Comparison of ENCODE assay signal across 20 cellular contexts in genomic region chr14:67918838-67919237, GRCh38.
DNase-seq lines count a peak whose midpoint lies in the region; ATAC-seq and TF ChIP-seq lines count a peak whose summit lies in the region.
"Had no signal": no experiment of that assay in that cellular context is flagged by ENCODE, and none has a peak within 500 bp of the region (broad histone marks: within the 10 kb centered on the region; RNA-seq: fewer than 3 reads in every experiment).

No MANE protein-coding gene starts in this region.

- H3K79me1 ChIP-seq in trophoblast cell (ENCODE audit: low read length), result peaks cover 21% of the 10 kb centered on the region

- no peak overlapping the region for H4K91ac ChIP-seq in trophoblast cell (ENCODE audit: low read depth, low read length)

- peak overlapping the region; percentile 48 for H4K8ac ChIP-seq in trophoblast cell (ENCODE audit: low read depth, low read length)

- TF ChIP-seq EP300 in SK-N-SH (IDR thresholded peaks at IDR 0.05; ENCODE audit: borderline replicate concordance in 1 of 2, low read depth in 1 of 2, low read length in 1 of 2), result no peak

- no peak overlapping the region for H2BK5ac ChIP-seq in trophoblast cell (ENCODE audit: low read depth, low read length, poor library complexity)

- H3K79me2 ChIP-seq in SK-N-SH (ENCODE audit: insufficient read depth) (no peaks in the 10 kb centered on the region), hepatocyte (no peaks in the 10 kb centered on the region), trophoblast cell (ENCODE audit: control insufficient read depth, insufficient read depth, low read length, poor library complexity) (peaks cover 2% of the 10 kb centered on the region)

- H3K4me3 ChIP-seq in SK-N-SH (ENCODE audit: low read depth in 2 of 2, low read length in 1 of 2) (no peak overlapping the region; a peak in 1 of 4 replicates), hepatocyte (no peak overlapping the region), trophoblast cell (ENCODE audit: low read depth, low read length) (no peak overlapping the region)
- H3K4me3 ChIP-seq: BLaER1 treated with 17β-estradiol and CSF1 and Interleukin-3, amounts not matched to agents 10 nM and 100 nM; MG63 had no signal

- H3K9ac ChIP-seq in SK-N-SH, result peak overlapping the region; percentile 36; the same call in 1 of the 2 replicates
- no peak overlapping the region for H3K9ac ChIP-seq in trophoblast cell (ENCODE audit: low read length)
- H3K9ac ChIP-seq: BLaER1 treated with 17β-estradiol and CSF1 and Interleukin-3, amounts not matched to agents 10 nM and 100 nM had no signal

- H3K27ac Mint-ChIP-seq in activated T-helper 1 cell treated with anti-CD3 and anti-CD28 coated beads, Interleukin-12 subunit alpha, Interleukin-12 subunit beta, Interleukin-2, Interleukin-4 antibody, amounts not matched to agents 30 ng/mL and 10 ng/mL and 1 ng/mL, durations not matched to agents 14 hours and 24 hours and 36 hours, result no peak overlapping the region
- H3K27ac Mint-ChIP-seq: CD4-positive, alpha-beta memory T cell had no signal

- H3K4me1 Mint-ChIP-seq in activated T-helper 1 cell treated with anti-CD3 and anti-CD28 coated beads, Interleukin-12 subunit alpha, Interleukin-12 subunit beta, Interleukin-2, Interleukin-4 antibody, amounts not matched to agents 30 ng/mL and 10 ng/mL and 1 ng/mL, durations not matched to agents 14 hours and 24 hours and 36 hours (ENCODE audit: low read depth), result no peaks in the 10 kb centered on the region
- H3K4me1 Mint-ChIP-seq: CD4-positive, alpha-beta memory T cell had no signal

- H2AFZ ChIP-seq in SK-N-SH (ENCODE audit: low read depth) (peak overlapping the region; percentile 75), hepatocyte (peak overlapping the region; percentile 24), trophoblast cell (ENCODE audit: insufficient read depth, low read length, poor library complexity) (no peak overlapping the region)

- CTCF ChIA-PET in SK-N-SH (lab: Yijun Ruan, JAX), result interaction anchor here (1.9 kb wide), 1 partner anchor 24 kb away, joined by 6 read pairs; no protein-coding TSS in a partner anchor

- H3K4ac ChIP-seq in trophoblast cell (ENCODE audit: low read depth, low read length), result no peak overlapping the region

- POLR2A ChIA-PET in SK-N-SH (lab: Yijun Ruan, JAX), result no interaction called here

- TF ChIP-seq CTCF in SK-N-SH (IDR thresholded peaks at IDR 0.05) (no peak), hepatocyte (IDR thresholded peaks at IDR 0.05; ENCODE audit: poor library complexity) (no peak)

- no peak overlapping the region for H3K18ac ChIP-seq in trophoblast cell (ENCODE audit: low read length)

- no peaks in the 10 kb centered on the region for H3K36me3 Mint-ChIP-seq in activated T-helper 1 cell treated with anti-CD3 and anti-CD28 coated beads, Interleukin-12 subunit alpha, Interleukin-12 subunit beta, Interleukin-2, Interleukin-4 antibody, amounts not matched to agents 30 ng/mL and 10 ng/mL and 1 ng/mL, durations not matched to agents 14 hours and 24 hours and 36 hours (ENCODE audit: low read depth)

- H3K4me2 ChIP-seq in SK-N-SH (peak overlapping the region; percentile 43), hepatocyte (peak overlapping the region; percentile 55), trophoblast cell (ENCODE audit: low read length) (no peak overlapping the region)
- H3K4me2 ChIP-seq: BLaER1 treated with 17β-estradiol and CSF1 and Interleukin-3, amounts not matched to agents 10 nM and 100 nM had no signal

- H2BK120ac ChIP-seq in trophoblast cell (ENCODE audit: insufficient read depth, low read length, poor library complexity), result no peak overlapping the region

- H3K36me3 ChIP-seq in SK-N-SH (replicated peaks in 1 of 2; ENCODE audit: control insufficient read depth in 1 of 2, insufficient read depth in 2 of 2, low read length in 1 of 2) (no peaks in the 10 kb centered on the region), hepatocyte (replicated peaks; ENCODE audit: insufficient read depth, low read depth) (no peaks in the 10 kb centered on the region), trophoblast cell (ENCODE audit: control insufficient read depth in 1 of 2, insufficient read depth in 2 of 2, low read length in 2 of 2) (no peaks in the 10 kb centered on the region)
- H3K36me3 ChIP-seq: MG63 had no signal

- H3K23ac ChIP-seq in trophoblast cell (ENCODE audit: low read length), result no peak overlapping the region

- no peak for TF ChIP-seq RAD21 in SK-N-SH (IDR thresholded peaks at IDR 0.05; ENCODE audit: low read length)

- H3K4me1 ChIP-seq in SK-N-SH (ENCODE audit: control insufficient read depth in 1 of 2, insufficient read depth in 2 of 2, low read depth in 1 of 2, low read length in 1 of 2) (peaks cover 0 to 13% of the 10 kb centered on the region in 2 experiments; a peak in 1 of 4 replicates), hepatocyte (ENCODE audit: insufficient read depth) (peaks cover 15% of the 10 kb centered on the region), trophoblast cell (ENCODE audit: control insufficient read depth in 1 of 2, insufficient read depth in 2 of 2, low read length in 2 of 2) (peaks cover 2 to 9% of the 10 kb centered on the region in 2 experiments)
- H3K4me1 ChIP-seq: BLaER1 treated with 17β-estradiol and CSF1 and Interleukin-3, amounts not matched to agents 10 nM and 100 nM had no signal

- no peak overlapping the region for H2BK12ac ChIP-seq in trophoblast cell (ENCODE audit: low read length)

- intact Hi-C loops in activated T-helper 1 cell treated with anti-CD3 and anti-CD28 coated beads, Interleukin-12 subunit alpha, Interleukin-12 subunit beta, Interleukin-2, Interleukin-4 antibody, amounts not matched to agents 30 ng/mL and 10 ng/mL and 1 ng/mL, durations not matched to agents 14 hours and 24 hours and 36 hours (cut with micrococcal nuclease), result no loop called here

- H3K9me2 ChIP-seq in SK-N-SH, result peaks cover 5% of the 10 kb centered on the region; the same call in 1 of the 2 replicates
- no peaks in the 10 kb centered on the region for H3K9me2 ChIP-seq in hepatocyte (replicated peaks; ENCODE audit: insufficient read depth)

- no peak overlapping the region for H3K14ac ChIP-seq in trophoblast cell (ENCODE audit: low read length)

- H3K4me3 Mint-ChIP-seq in activated T-helper 1 cell treated with anti-CD3 and anti-CD28 coated beads, Interleukin-12 subunit alpha, Interleukin-12 subunit beta, Interleukin-2, Interleukin-4 antibody, amounts not matched to agents 30 ng/mL and 10 ng/mL and 1 ng/mL, durations not matched to agents 14 hours and 24 hours and 36 hours, result no peak overlapping the region
- H3K4me3 Mint-ChIP-seq: CD4-positive, alpha-beta memory T cell had no signal

- H3K9me3 Mint-ChIP-seq in activated T-helper 1 cell treated with anti-CD3 and anti-CD28 coated beads, Interleukin-12 subunit alpha, Interleukin-12 subunit beta, Interleukin-2, Interleukin-4 antibody, amounts not matched to agents 30 ng/mL and 10 ng/mL and 1 ng/mL, durations not matched to agents 14 hours and 24 hours and 36 hours, result no peaks in the 10 kb centered on the region

- H3K27me3 Mint-ChIP-seq in activated T-helper 1 cell treated with anti-CD3 and anti-CD28 coated beads, Interleukin-12 subunit alpha, Interleukin-12 subunit beta, Interleukin-2, Interleukin-4 antibody, amounts not matched to agents 30 ng/mL and 10 ng/mL and 1 ng/mL, durations not matched to agents 14 hours and 24 hours and 36 hours (ENCODE audit: insufficient read depth), result no peaks in the 10 kb centered on the region
- H3K27me3 Mint-ChIP-seq: CD4-positive, alpha-beta memory T cell had no signal

- no peak overlapping the region for H4K12ac ChIP-seq in trophoblast cell (ENCODE audit: low read depth, low read length)

- DNase-seq in EH (ENCODE audit: low read depth), result peak; percentile 43
- no peak for DNase-seq in SK-N-SH
- no peak for DNase-seq in hepatocyte (ENCODE audit: low spot score)
- no peak for DNase-seq in trophoblast cell
- DNase-seq in stimulated activated naive CD8-positive, alpha-beta T cell treated with anti-CD3 and anti-CD28 coated beads, Interleukin-15, Interleukin-2, amounts not matched to agents 100 U/mL and 50 U/mL, for 24 hours, result no peak
- no peak for DNase-seq in NCI-H446 (lab: John Stamatoyannopoulos, UW)
- DNase-seq in activated gamma-delta T cell treated with Interleukin-2 at 50 U/mL for 16 hours, result no peak
- DNase-seq in activated T-helper 1 cell treated with anti-CD3 and anti-CD28 coated beads, Interleukin-12 subunit alpha, Interleukin-12 subunit beta, Interleukin-2, Interleukin-4 antibody, amounts not matched to agents 30 ng/mL and 10 ng/mL and 1 ng/mL, durations not matched to agents 14 hours and 24 hours and 36 hours (ENCODE audit: low spot score), result no peak
- DNase-seq: 8988T; Calu3; CD4-positive, alpha-beta memory T cell; GOT3; MG63; NCI-H1417; NCI-H1694 treated with DMSO at 0.1 percent for 48 hours; NCI-H510A treated with DMSO at 0.1 percent for 48 hours; NCI-H748 treated with DMSO at 0.1 percent for 48 hours; SIG-M5 had no signal

- H3K9me3 ChIP-seq in SK-N-SH, result no peaks in the 10 kb centered on the region
- H3K9me3 ChIP-seq in hepatocyte (ENCODE audit: low read depth), result no peaks in the 10 kb centered on the region
- no peaks in the 10 kb centered on the region for H3K9me3 ChIP-seq in trophoblast cell (ENCODE audit: insufficient read depth, low read depth, low read length)
- H3K9me3 ChIP-seq: MG63 had no signal

- no peaks in the 10 kb centered on the region for H4K20me1 ChIP-seq in SK-N-SH (ENCODE audit: insufficient read depth)
- H4K20me1 ChIP-seq in hepatocyte (ENCODE audit: insufficient read depth, poor library complexity, severe bottlenecking), result no peaks in the 10 kb centered on the region
- H4K20me1 ChIP-seq: BLaER1 treated with 17β-estradiol and CSF1 and Interleukin-3, amounts not matched to agents 10 nM and 100 nM had no signal

- H3K27me3 ChIP-seq in SK-N-SH (ENCODE audit: insufficient read depth) (no peaks in the 10 kb centered on the region), hepatocyte (no peaks in the 10 kb centered on the region), trophoblast cell (ENCODE audit: insufficient read depth, low read length) (no peaks in the 10 kb centered on the region)
- H3K27me3 ChIP-seq: BLaER1 treated with 17β-estradiol and CSF1 and Interleukin-3, amounts not matched to agents 10 nM and 100 nM; MG63 had no signal

- H2AK5ac ChIP-seq in trophoblast cell (ENCODE audit: low read length), result no peak overlapping the region

- no peak for ATAC-seq in stimulated activated naive CD8-positive, alpha-beta T cell treated with anti-CD3 and anti-CD28 coated beads, Interleukin-15, Interleukin-2, amounts not matched to agents 100 U/mL and 50 U/mL, for 24 hours
- ATAC-seq: HCT116 had no signal

- H3K27ac ChIP-seq in SK-N-SH (ENCODE audit: low read depth in 2 of 2, low read length in 1 of 2) (peak overlapping the region; percentile 70 to 79), hepatocyte (peak overlapping the region; percentile 73), trophoblast cell (ENCODE audit: low read depth, low read length) (peak overlapping the region; percentile 93)
- H3K27ac ChIP-seq: BLaER1 treated with 17β-estradiol and CSF1 and Interleukin-3, amounts not matched to agents 10 nM and 100 nM had no signal

- peaks cover 17% of the 10 kb centered on the region for H3F3A ChIP-seq in SK-N-SH (replicated peaks; ENCODE audit: insufficient read depth)

TF ChIP-seq in SK-N-SH, 30 proteins besides CTCF, POLR2A, EP300 and RAD21 (continues in another document):
- no peak for TF ChIP-seq MAX (IDR thresholded peaks at IDR 0.05; ENCODE audit: low read depth)
